ENCODE assay signal across 1 cellular context in genomic region chr12:124147030-124147429, GRCh38.
TF ChIP-seq lines count a peak whose summit lies in the region.

No MANE protein-coding gene starts in this region.

TF ChIP-seq in GM12878, 131 proteins besides CTCF, POLR2A, EP300 and RAD21 (continued from another document):
- TF ChIP-seq, protein P1, sequence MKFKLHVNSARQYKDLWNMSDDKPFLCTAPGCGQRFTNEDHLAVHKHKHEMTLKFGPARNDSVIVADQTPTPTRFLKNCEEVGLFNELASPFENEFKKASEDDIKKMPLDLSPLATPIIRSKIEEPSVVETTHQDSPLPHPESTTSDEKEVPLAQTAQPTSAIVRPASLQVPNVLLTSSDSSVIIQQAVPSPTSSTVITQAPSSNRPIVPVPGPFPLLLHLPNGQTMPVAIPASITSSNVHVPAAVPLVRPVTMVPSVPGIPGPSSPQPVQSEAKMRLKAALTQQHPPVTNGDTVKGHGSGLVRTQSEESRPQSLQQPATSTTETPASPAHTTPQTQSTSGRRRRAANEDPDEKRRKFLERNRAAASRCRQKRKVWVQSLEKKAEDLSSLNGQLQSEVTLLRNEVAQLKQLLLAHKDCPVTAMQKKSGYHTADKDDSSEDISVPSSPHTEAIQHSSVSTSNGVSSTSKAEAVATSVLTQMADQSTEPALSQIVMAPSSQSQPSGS (IDR thresholded peaks at IDR 0.05; ENCODE audit: low read length): no peak
- TF ChIP-seq GABPA (IDR thresholded peaks at IDR 0.05; ENCODE audit: low read depth) (no peak), NR2C2 (IDR thresholded peaks at IDR 0.05; ENCODE audit: borderline replicate concordance, control insufficient read depth, insufficient read length, low read depth) (no peak), BRCA1 (IDR thresholded peaks at IDR 0.05; ENCODE audit: low read depth, low read length) (no peak), HDAC2 (IDR thresholded peaks at IDR 0.05) (no peak)
- TF ChIP-seq, protein P2, sequence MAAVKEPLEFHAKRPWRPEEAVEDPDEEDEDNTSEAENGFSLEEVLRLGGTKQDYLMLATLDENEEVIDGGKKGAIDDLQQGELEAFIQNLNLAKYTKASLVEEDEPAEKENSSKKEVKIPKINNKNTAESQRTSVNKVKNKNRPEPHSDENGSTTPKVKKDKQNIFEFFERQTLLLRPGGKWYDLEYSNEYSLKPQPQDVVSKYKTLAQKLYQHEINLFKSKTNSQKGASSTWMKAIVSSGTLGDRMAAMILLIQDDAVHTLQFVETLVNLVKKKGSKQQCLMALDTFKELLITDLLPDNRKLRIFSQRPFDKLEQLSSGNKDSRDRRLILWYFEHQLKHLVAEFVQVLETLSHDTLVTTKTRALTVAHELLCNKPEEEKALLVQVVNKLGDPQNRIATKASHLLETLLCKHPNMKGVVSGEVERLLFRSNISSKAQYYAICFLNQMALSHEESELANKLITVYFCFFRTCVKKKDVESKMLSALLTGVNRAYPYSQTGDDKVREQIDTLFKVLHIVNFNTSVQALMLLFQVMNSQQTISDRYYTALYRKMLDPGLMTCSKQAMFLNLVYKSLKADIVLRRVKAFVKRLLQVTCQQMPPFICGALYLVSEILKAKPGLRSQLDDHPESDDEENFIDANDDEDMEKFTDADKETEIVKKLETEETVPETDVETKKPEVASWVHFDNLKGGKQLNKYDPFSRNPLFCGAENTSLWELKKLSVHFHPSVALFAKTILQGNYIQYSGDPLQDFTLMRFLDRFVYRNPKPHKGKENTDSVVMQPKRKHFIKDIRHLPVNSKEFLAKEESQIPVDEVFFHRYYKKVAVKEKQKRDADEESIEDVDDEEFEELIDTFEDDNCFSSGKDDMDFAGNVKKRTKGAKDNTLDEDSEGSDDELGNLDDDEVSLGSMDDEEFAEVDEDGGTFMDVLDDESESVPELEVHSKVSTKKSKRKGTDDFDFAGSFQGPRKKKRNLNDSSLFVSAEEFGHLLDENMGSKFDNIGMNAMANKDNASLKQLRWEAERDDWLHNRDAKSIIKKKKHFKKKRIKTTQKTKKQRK (IDR thresholded peaks at IDR 0.05; ENCODE audit: low read depth, low read length): no peak
- TF ChIP-seq, protein P3, sequence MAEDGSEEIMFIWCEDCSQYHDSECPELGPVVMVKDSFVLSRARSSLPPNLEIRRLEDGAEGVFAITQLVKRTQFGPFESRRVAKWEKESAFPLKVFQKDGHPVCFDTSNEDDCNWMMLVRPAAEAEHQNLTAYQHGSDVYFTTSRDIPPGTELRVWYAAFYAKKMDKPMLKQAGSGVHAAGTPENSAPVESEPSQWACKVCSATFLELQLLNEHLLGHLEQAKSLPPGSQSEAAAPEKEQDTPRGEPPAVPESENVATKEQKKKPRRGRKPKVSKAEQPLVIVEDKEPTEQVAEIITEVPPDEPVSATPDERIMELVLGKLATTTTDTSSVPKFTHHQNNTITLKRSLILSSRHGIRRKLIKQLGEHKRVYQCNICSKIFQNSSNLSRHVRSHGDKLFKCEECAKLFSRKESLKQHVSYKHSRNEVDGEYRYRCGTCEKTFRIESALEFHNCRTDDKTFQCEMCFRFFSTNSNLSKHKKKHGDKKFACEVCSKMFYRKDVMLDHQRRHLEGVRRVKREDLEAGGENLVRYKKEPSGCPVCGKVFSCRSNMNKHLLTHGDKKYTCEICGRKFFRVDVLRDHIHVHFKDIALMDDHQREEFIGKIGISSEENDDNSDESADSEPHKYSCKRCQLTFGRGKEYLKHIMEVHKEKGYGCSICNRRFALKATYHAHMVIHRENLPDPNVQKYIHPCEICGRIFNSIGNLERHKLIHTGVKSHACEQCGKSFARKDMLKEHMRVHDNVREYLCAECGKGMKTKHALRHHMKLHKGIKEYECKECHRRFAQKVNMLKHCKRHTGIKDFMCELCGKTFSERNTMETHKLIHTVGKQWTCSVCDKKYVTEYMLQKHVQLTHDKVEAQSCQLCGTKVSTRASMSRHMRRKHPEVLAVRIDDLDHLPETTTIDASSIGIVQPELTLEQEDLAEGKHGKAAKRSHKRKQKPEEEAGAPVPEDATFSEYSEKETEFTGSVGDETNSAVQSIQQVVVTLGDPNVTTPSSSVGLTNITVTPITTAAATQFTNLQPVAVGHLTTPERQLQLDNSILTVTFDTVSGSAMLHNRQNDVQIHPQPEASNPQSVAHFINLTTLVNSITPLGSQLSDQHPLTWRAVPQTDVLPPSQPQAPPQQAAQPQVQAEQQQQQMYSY (CRISPR knock-in tag; IDR thresholded peaks at IDR 0.05): no peak
